Comparison of ENCODE assay signal across 1 cellular context in genomic region chr5:120457839-120458507, GRCh38.
TF ChIP-seq lines count a peak whose summit lies in the region.

No MANE protein-coding gene starts in this region.

TF ChIP-seq in HepG2, 621 proteins besides CTCF, POLR2A, EP300 and RAD21 (continued from another document and continues in another):
- TF ChIP-seq SCMH1 (CRISPR knock-in tag; IDR thresholded peaks at IDR 0.05; ENCODE audit: borderline replicate concordance) (no peak), ZNF749 (CRISPR knock-in tag; IDR thresholded peaks at IDR 0.05; ENCODE audit: borderline replicate concordance) (no peak), ZC3H13 (CRISPR knock-in tag; IDR thresholded peaks at IDR 0.05) (no peak), ZNF367 (CRISPR knock-in tag; IDR thresholded peaks at IDR 0.05; ENCODE audit: borderline replicate concordance) (no peak), SAFB2 (CRISPR knock-in tag; IDR thresholded peaks at IDR 0.05; ENCODE audit: borderline replicate concordance, low read depth) (no peak), ZNF639 (CRISPR knock-in tag; conservative IDR thresholded peaks at IDR 0.05) (no peak), ZBTB42 (CRISPR knock-in tag; IDR thresholded peaks at IDR 0.05) (no peak), KDM5A (IDR thresholded peaks at IDR 0.05; ENCODE audit: borderline replicate concordance, low read length) (no peak), ETV5 (CRISPR knock-in tag; IDR thresholded peaks at IDR 0.05; ENCODE audit: borderline replicate concordance) (no peak), TEAD3 (CRISPR knock-in tag; optimal IDR thresholded peaks at IDR 0.05; ENCODE audit: borderline replicate concordance) (no peak), ZNF687 (CRISPR knock-in tag; IDR thresholded peaks at IDR 0.05) (peak; percentile 37), NFE2L1 (CRISPR knock-in tag; IDR thresholded peaks at IDR 0.05; ENCODE audit: borderline replicate concordance) (no peak), MEIS2 (CRISPR knock-in tag; IDR thresholded peaks at IDR 0.05) (no peak), ZBTB10 (CRISPR knock-in tag; IDR thresholded peaks at IDR 0.05; ENCODE audit: borderline replicate concordance) (no peak), RERE (CRISPR knock-in tag; IDR thresholded peaks at IDR 0.05; ENCODE audit: low read depth) (no peak), HOXA7 (CRISPR knock-in tag; IDR thresholded peaks at IDR 0.05) (no peak), ARNT2 (CRISPR knock-in tag; IDR thresholded peaks at IDR 0.05; ENCODE audit: low read depth) (no peak), KAT7 (CRISPR knock-in tag; IDR thresholded peaks at IDR 0.05; ENCODE audit: borderline replicate concordance) (no peak), ZNF790 (CRISPR knock-in tag; IDR thresholded peaks at IDR 0.05; ENCODE audit: borderline replicate concordance) (no peak), SMAD9 (CRISPR knock-in tag; IDR thresholded peaks at IDR 0.05) (no peak), STAG1 (CRISPR knock-in tag; IDR thresholded peaks at IDR 0.05) (peak; percentile 83), ZNF766 (CRISPR knock-in tag; IDR thresholded peaks at IDR 0.05; ENCODE audit: borderline replicate concordance) (no peak), ZNF431 (CRISPR knock-in tag; IDR thresholded peaks at IDR 0.05; ENCODE audit: borderline replicate concordance, low read depth) (no peak), MTA3 (CRISPR knock-in tag; IDR thresholded peaks at IDR 0.05) (no peak), KAT8 (CRISPR knock-in tag; IDR thresholded peaks at IDR 0.05) (peak; percentile 27; the same call in 1 of the 2 replicates), TEF (CRISPR knock-in tag; IDR thresholded peaks at IDR 0.05) (no peak), ZNF20 (CRISPR knock-in tag; IDR thresholded peaks at IDR 0.05) (no peak), HNF1A (IDR thresholded peaks at IDR 0.05; ENCODE audit: low read depth) (no peak), HNF1A (CRISPR knock-in tag; IDR thresholded peaks at IDR 0.05; ENCODE audit: borderline replicate concordance) (no peak), MYC (CRISPR knock-in tag; IDR thresholded peaks at IDR 0.05; ENCODE audit: borderline replicate concordance) (no peak), ZNF235 (CRISPR knock-in tag; IDR thresholded peaks at IDR 0.05; ENCODE audit: borderline replicate concordance) (no peak), ZNF496 (CRISPR knock-in tag; IDR thresholded peaks at IDR 0.05; ENCODE audit: insufficient replicate concordance) (no peak), SKI (IDR thresholded peaks at IDR 0.05; ENCODE audit: partially characterized antibody) (no peak)
- TF ChIP-seq, protein P1, sequence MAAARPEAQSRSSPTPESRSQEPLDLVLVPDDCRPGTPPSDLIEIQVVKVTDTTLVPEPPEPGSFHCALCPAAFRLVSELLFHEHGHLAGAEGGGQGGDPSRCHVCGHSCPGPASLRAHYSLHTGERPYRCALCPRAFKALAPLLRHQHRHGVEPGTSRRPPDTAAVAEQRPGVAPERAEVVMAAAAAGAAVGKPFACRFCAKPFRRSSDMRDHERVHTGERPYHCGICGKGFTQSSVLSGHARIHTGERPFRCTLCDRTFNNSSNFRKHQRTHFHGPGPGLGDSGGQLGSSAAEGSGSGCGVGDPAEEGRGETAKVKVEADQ (CRISPR knock-in tag; IDR thresholded peaks at IDR 0.05; ENCODE audit: borderline replicate concordance): no peak
- TF ChIP-seq, protein P2, sequence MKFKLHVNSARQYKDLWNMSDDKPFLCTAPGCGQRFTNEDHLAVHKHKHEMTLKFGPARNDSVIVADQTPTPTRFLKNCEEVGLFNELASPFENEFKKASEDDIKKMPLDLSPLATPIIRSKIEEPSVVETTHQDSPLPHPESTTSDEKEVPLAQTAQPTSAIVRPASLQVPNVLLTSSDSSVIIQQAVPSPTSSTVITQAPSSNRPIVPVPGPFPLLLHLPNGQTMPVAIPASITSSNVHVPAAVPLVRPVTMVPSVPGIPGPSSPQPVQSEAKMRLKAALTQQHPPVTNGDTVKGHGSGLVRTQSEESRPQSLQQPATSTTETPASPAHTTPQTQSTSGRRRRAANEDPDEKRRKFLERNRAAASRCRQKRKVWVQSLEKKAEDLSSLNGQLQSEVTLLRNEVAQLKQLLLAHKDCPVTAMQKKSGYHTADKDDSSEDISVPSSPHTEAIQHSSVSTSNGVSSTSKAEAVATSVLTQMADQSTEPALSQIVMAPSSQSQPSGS (CRISPR knock-in tag; IDR thresholded peaks at IDR 0.05): no peak
- TF ChIP-seq, protein P3, sequence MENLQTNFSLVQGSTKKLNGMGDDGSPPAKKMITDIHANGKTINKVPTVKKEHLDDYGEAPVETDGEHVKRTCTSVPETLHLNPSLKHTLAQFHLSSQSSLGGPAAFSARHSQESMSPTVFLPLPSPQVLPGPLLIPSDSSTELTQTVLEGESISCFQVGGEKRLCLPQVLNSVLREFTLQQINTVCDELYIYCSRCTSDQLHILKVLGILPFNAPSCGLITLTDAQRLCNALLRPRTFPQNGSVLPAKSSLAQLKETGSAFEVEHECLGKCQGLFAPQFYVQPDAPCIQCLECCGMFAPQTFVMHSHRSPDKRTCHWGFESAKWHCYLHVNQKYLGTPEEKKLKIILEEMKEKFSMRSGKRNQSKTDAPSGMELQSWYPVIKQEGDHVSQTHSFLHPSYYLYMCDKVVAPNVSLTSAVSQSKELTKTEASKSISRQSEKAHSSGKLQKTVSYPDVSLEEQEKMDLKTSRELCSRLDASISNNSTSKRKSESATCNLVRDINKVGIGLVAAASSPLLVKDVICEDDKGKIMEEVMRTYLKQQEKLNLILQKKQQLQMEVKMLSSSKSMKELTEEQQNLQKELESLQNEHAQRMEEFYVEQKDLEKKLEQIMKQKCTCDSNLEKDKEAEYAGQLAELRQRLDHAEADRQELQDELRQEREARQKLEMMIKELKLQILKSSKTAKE (CRISPR knock-in tag; IDR thresholded peaks at IDR 0.05; ENCODE audit: borderline replicate concordance): no peak
